In the genomic region with DNA sequence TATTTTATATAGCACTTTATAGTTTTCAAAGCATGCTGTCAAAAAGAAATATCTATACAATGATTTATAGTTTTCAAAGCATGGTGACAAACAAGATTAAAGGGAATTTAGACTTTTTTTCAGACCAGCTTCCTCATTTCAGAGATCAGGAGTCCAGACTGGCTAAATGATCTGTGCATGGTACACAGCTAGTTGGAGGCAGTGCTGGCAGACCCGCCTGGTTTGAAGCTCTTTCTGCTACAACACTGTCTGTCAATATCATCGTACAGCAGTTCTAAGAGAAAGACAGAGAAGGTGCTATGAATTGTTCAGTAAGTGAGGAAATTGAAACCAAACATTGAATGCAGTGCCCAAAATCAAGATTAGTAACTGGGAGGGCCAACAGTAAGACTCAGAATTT, we compare ENCODE assay signal across 21 cellular contexts.
"Had no signal": no experiment of that assay in that cellular context is flagged by ENCODE, and none has a peak within 500 bp of the region (broad histone marks: within the 10 kb centered on the region; RNA-seq: fewer than 3 reads in every experiment).

No MANE protein-coding gene starts in this region.

- H3K9me3 Mint-ChIP-seq: activated naive CD4-positive, alpha-beta T cell treated with anti-CD3 and anti-CD28 coated beads, Interleukin-2, amount 50 U/mL, for 24 hours; immature natural killer cell; natural killer cell treated with Interleukin-12 subunit alpha and Interleukin-12 subunit beta and Interleukin-15 and Interleukin-18, amount 100 ng/mL, for 72 hours had no signal

- H3K9me3 ChIP-seq: ascending aorta, breast epithelium, gastroesophageal sphincter, heart left ventricle, tibial nerve had no signal

- H3K27ac Mint-ChIP-seq: activated naive CD4-positive, alpha-beta T cell treated with anti-CD3 and anti-CD28 coated beads, Interleukin-2, amount 50 U/mL, for 24 hours; immature natural killer cell; natural killer cell treated with Interleukin-12 subunit alpha and Interleukin-12 subunit beta and Interleukin-15 and Interleukin-18, amount 100 ng/mL, for 72 hours; progenitor cell of endocrine pancreas had no signal

- ATAC-seq: activated CD4-positive, CD25-positive, alpha-beta regulatory T cell treated with anti-CD3 and anti-CD28 coated beads, Interleukin-2, amount 50 U/mL, for 24 hours; esophagus mucosa; gastroesophageal sphincter; heart left ventricle; natural killer cell treated with Interleukin-12 subunit alpha and Interleukin-12 subunit beta and Interleukin-15 and Interleukin-18, amount 100 ng/mL, for 72 hours; stimulated activated naive CD8-positive, alpha-beta T cell treated with anti-CD3 and anti-CD28 coated beads, Interleukin-15, Interleukin-2, amounts not matched to agents 100 U/mL and 50 U/mL, for 24 hours had no signal

- FAIRE-seq: endometrium, urothelium cell line had no signal

- H3K4me3 Mint-ChIP-seq: activated naive CD4-positive, alpha-beta T cell treated with anti-CD3 and anti-CD28 coated beads, Interleukin-2, amount 50 U/mL, for 24 hours; immature natural killer cell; natural killer cell treated with Interleukin-12 subunit alpha and Interleukin-12 subunit beta and Interleukin-15 and Interleukin-18, amount 100 ng/mL, for 72 hours had no signal

- H3K36me3 ChIP-seq: ascending aorta, breast epithelium, gastroesophageal sphincter, heart left ventricle, tibial nerve had no signal

- H3K4me1 Mint-ChIP-seq: activated naive CD4-positive, alpha-beta T cell treated with anti-CD3 and anti-CD28 coated beads, Interleukin-2, amount 50 U/mL, for 24 hours had no signal

- H3K27me3 ChIP-seq: ascending aorta, breast epithelium, gastroesophageal sphincter, heart left ventricle, tibial nerve had no signal

- H3K4me3 ChIP-seq: ascending aorta, breast epithelium, coronary artery, gastroesophageal sphincter, heart left ventricle, tibial nerve had no signal

- H3K27ac ChIP-seq: ascending aorta, breast epithelium, coronary artery, gastroesophageal sphincter, heart left ventricle, tibial nerve had no signal

- DNase-seq: activated CD4-positive, alpha-beta T cell treated with anti-CD3 and anti-CD28 coated beads, Interleukin-2, amount 50 U/mL, for 1 hour; activated gamma-delta T cell; heart left ventricle; immature natural killer cell; kidney glomerular epithelial cell; mesendoderm; occipital lobe; stimulated activated CD4-positive, alpha-beta T cell treated with anti-CD3 and anti-CD28 coated beads, Interleukin-2, amount 100 ng/mL, for 24 hours; stimulated activated naive CD8-positive, alpha-beta T cell treated with anti-CD3 and anti-CD28 coated beads, Interleukin-15, Interleukin-2, amounts not matched to agents 100 U/mL and 50 U/mL, for 24 hours had no signal

- H3K27me3 Mint-ChIP-seq: activated naive CD4-positive, alpha-beta T cell treated with anti-CD3 and anti-CD28 coated beads, Interleukin-2, amount 50 U/mL, for 24 hours; natural killer cell treated with Interleukin-12 subunit alpha and Interleukin-12 subunit beta and Interleukin-15 and Interleukin-18, amount 100 ng/mL, for 72 hours had no signal

- H3K36me3 Mint-ChIP-seq: natural killer cell treated with Interleukin-12 subunit alpha and Interleukin-12 subunit beta and Interleukin-15 and Interleukin-18, amount 100 ng/mL, for 72 hours had no signal

- H3K4me1 ChIP-seq: breast epithelium, gastroesophageal sphincter had no signal
